Comparison of ENCODE assay signal across 32 cellular contexts in the genomic region with DNA sequence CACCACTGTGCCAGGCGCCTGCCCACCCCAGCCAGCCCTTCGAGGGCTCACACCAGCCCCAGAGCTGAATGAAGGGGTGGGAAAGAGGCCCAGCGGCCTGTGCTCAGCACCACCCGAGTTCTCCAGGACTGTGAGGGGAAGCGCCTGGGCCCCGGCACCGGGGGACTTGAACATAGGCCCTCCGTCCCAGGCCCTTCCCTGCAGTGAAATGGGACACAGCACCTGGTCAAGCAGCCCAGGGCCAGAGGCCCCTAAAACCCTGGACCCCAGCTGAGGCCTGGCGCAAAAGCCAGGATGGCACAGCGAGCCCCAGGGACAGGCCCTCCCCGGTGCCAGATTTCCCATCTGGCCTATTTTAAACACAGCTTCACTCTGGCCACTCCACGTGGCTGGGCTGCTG. TPM values are rescaled to one million over a fixed set of nuclear protein-coding genes. Genes with fewer than 3 reads are reported as not detected.
"Had no signal": no experiment of that assay in that cellular context is flagged by ENCODE, and none has a peak within 500 bp of the region (broad histone marks: within the 10 kb centered on the region; RNA-seq: fewer than 3 reads in every experiment).

No MANE protein-coding gene starts in this region.

- H3K27ac ChIP-seq: ascending aorta, breast epithelium, PC-9, RWPE1 had no signal

- H3K4me2 ChIP-seq: PC-9 had no signal

- H3K4me3 Mint-ChIP-seq: activated B cell treated with CpG ODN at 0.5 μM for 24 hours; activated CD4-positive, alpha-beta memory T cell treated with anti-CD3 and anti-CD28 coated beads for 36 hours; activated CD8-positive, alpha-beta memory T cell treated with anti-CD3 and anti-CD28 coated beads, Interleukin-2, amount 10 ng/mL, durations not matched to agents 7 days and 5 days; activated naive CD8-positive, alpha-beta T cell treated with anti-CD3 and anti-CD28 coated beads for 36 hours; activated T-cell treated with anti-CD3 and anti-CD28 coated beads, Interleukin-2, amount 50 U/mL, for 72 hours; activated T-helper 17 cell treated with anti-CD3 and anti-CD28 coated beads, Interleukin-2, amount 50 U/mL, for 72 hours had no signal

- H3K9me3 ChIP-seq: ascending aorta, breast epithelium had no signal

- H3K9me3 Mint-ChIP-seq: activated B cell treated with CpG ODN at 0.5 μM for 24 hours; activated CD4-positive, alpha-beta memory T cell treated with anti-CD3 and anti-CD28 coated beads for 36 hours; activated naive CD8-positive, alpha-beta T cell treated with anti-CD3 and anti-CD28 coated beads for 36 hours; activated T-cell treated with anti-CD3 and anti-CD28 coated beads, Interleukin-2, amount 50 U/mL, for 72 hours; activated T-helper 17 cell treated with anti-CD3 and anti-CD28 coated beads, Interleukin-2, amount 50 U/mL, for 72 hours had no signal

- ATAC-seq: activated CD8-positive, alpha-beta memory T cell treated with anti-CD3 and anti-CD28 coated beads, Interleukin-2, amount 10 ng/mL, durations not matched to agents 7 days and 5 days; activated T-cell treated with anti-CD3 and anti-CD28 coated beads, Interleukin-2, amount 50 U/mL, for 72 hours; activated T-helper 17 cell treated with anti-CD3 and anti-CD28 coated beads, Interleukin-2, amount 50 U/mL, for 72 hours had no signal

- H3K36me3 Mint-ChIP-seq: activated CD4-positive, alpha-beta memory T cell treated with anti-CD3 and anti-CD28 coated beads for 36 hours; activated CD8-positive, alpha-beta memory T cell treated with anti-CD3 and anti-CD28 coated beads, Interleukin-2, amount 10 ng/mL, durations not matched to agents 7 days and 5 days; activated naive CD8-positive, alpha-beta T cell treated with anti-CD3 and anti-CD28 coated beads for 36 hours had no signal

- H3K36me3 ChIP-seq: ascending aorta, breast epithelium had no signal

- H3K4me3 ChIP-seq: ascending aorta, breast epithelium, PC-9 had no signal

- H2AFZ ChIP-seq: PC-9 had no signal

- H3K4me1 Mint-ChIP-seq: activated B cell treated with CpG ODN at 0.5 μM for 24 hours; activated CD8-positive, alpha-beta memory T cell treated with anti-CD3 and anti-CD28 coated beads, Interleukin-2, amount 10 ng/mL, durations not matched to agents 7 days and 5 days; activated T-helper 17 cell treated with anti-CD3 and anti-CD28 coated beads, Interleukin-2, amount 50 U/mL, for 72 hours had no signal

- H3K27ac Mint-ChIP-seq: activated B cell treated with CpG ODN at 0.5 μM for 24 hours; activated CD4-positive, alpha-beta memory T cell treated with anti-CD3 and anti-CD28 coated beads for 36 hours; activated CD8-positive, alpha-beta memory T cell treated with anti-CD3 and anti-CD28 coated beads, Interleukin-2, amount 10 ng/mL, durations not matched to agents 7 days and 5 days; activated naive CD8-positive, alpha-beta T cell treated with anti-CD3 and anti-CD28 coated beads for 36 hours; activated T-cell treated with anti-CD3 and anti-CD28 coated beads, Interleukin-2, amount 50 U/mL, for 72 hours; activated T-helper 17 cell treated with anti-CD3 and anti-CD28 coated beads, Interleukin-2, amount 50 U/mL, for 72 hours had no signal

- DNase-seq: activated B cell treated with CpG ODN at 0.5 μM for 24 hours; activated CD4-positive, alpha-beta memory T cell treated with anti-CD3 and anti-CD28 coated beads for 36 hours; activated CD4-positive, alpha-beta T cell treated with anti-CD3 and anti-CD28 coated beads for 4 hours; activated CD4-positive, alpha-beta T cell treated with anti-CD3 and anti-CD28 coated beads, Interleukin-2, amount 50 U/mL, for 1 hour; activated CD4-positive, CD25-positive, alpha-beta regulatory T cell treated with anti-CD3 and anti-CD28 coated beads, Interleukin-2, amount 50 U/mL, for 72 hours; activated CD8-positive, alpha-beta memory T cell treated with anti-CD3 and anti-CD28 coated beads, Interleukin-2, amount 10 ng/mL, durations not matched to agents 7 days and 5 days; activated CD8-positive, alpha-beta memory T cell treated with anti-CD3 and anti-CD28 coated beads, Interleukin-2, amount 50 U/mL, for 48 hours; activated effector memory CD4-positive, alpha-beta T cell treated with anti-CD3 and anti-CD28 coated beads, Interleukin-2, amount 50 U/mL, for 16 hours; activated naive CD4-positive, alpha-beta T cell; activated naive CD4-positive, alpha-beta T cell treated with anti-CD3 and anti-CD28 coated beads, Interleukin-2, amount 50 U/mL, for 16 hours; activated naive CD8-positive, alpha-beta T cell treated with anti-CD3 and anti-CD28 coated beads for 36 hours; activated T-cell treated with anti-CD3 and anti-CD28 coated beads, Interleukin-2, amount 50 U/mL, for 72 hours; amniotic stem cell; Karpas-422; KBM-7; NCI-H1048; NCI-H1105 treated with DMSO at 0.1 percent for 48 hours; NCI-H1436; NCI-H1694; NCI-H2029; NCI-H345; NCI-H524 treated with DMSO at 0.1 percent for 48 hours; PC-9; Right ventricle myocardium superior; T1000 had no signal

RNA-seq across cellular contexts. Expression of gene KCNQ2, which starts 4.0 kb away (rescaled TPM):
- total RNA-seq: activated B cell treated with CpG ODN at 0.5 μM for 24 hours; activated CD4-positive, alpha-beta memory T cell treated with anti-CD3 and anti-CD28 coated beads for 36 hours; ascending aorta; breast epithelium; MCF 10A; OCI-LY7; PC-9; T-helper 1 cell treated with Interleukin-12 subunit alpha and Interleukin-12 subunit beta and Interleukin-4 antibody, amounts not matched to agents 30 ng/mL and 1 ng/mL, for 36 hours had no signal
